ENCODE assay signal across 25 cellular contexts in genomic region chr2:77108915-77109314, GRCh38.
DNase-seq lines count a peak whose midpoint lies in the region; ATAC-seq, FAIRE-seq and TF ChIP-seq lines count a peak whose summit lies in the region.
"Had no signal": no experiment of that assay in that cellular context is flagged by ENCODE, and none has a peak within 500 bp of the region (broad histone marks: within the 10 kb centered on the region; RNA-seq: fewer than 3 reads in every experiment).

No MANE protein-coding gene starts in this region.

- H3K27me3 ChIP-seq in liver (ENCODE audit: control insufficient read depth in 4 of 4, insufficient read depth in 4 of 4, low read length in 3 of 4) = no peaks in the 10 kb centered on the region
- H3K27me3 ChIP-seq: BE2C, BLaER1 had no signal

- 35% methylated on average over 1 of the region's 1 CpG for WGBS in liver

- DNase-seq in DMS53 (lab: John Stamatoyannopoulos, UW) (peak; percentile 53), DMS53 treated with DMSO at 0.1 percent for 48 hours (lab: John Stamatoyannopoulos, UW; ENCODE audit: unreplicated experiment) (no peak), left lobe of liver (ENCODE audit: low spot score) (no peak), HTR-8/SVneo (ENCODE audit: insufficient read length, low spot score) (no peak), NCI-H1105 treated with DMSO at 0.1 percent for 48 hours (lab: John Stamatoyannopoulos, UW) (no peak)
- DNase-seq: ACHN; BE2C; C1 segment of cervical spinal cord; CD4-positive, alpha-beta memory T cell; CD4-positive, CD25-positive, alpha-beta regulatory T cell; CD8-positive, alpha-beta memory T cell; COR-L47; DMS 273 treated with DMSO at 0.1 percent for 48 hours; DMS153; DMS79; DND-41; EL; GDM1 had no signal

- H3K4me1 ChIP-seq in liver (ENCODE audit: control insufficient read depth in 4 of 4, insufficient read depth in 4 of 4, low read length in 3 of 4) = peaks cover 0 to 4% (median 0%) of the 10 kb centered on the region in 4 donors
- H3K4me1 ChIP-seq: BE2C, BLaER1 had no signal

- no peak for FAIRE-seq in HTR-8/SVneo (lab: Jason Lieb, UNC)
- FAIRE-seq: GM12878, GM12892, GM18507 had no signal

- H3K27ac ChIP-seq in liver (ENCODE audit: low read depth in 1 of 2, low read length in 2 of 2) = no peak overlapping the region
- H3K27ac ChIP-seq: 22Rv1, BLaER1 had no signal

- H3K4me3 ChIP-seq in liver (ENCODE audit: low read depth in 1 of 3, low read length in 3 of 3) = no peak overlapping the region
- H3K4me3 ChIP-seq: BLaER1, GM12878 had no signal

- ATAC-seq in left lobe of liver (peak; percentile 49), GM19328 (IDR thresholded peaks at IDR 0.05; ENCODE audit: unreplicated experiment) (no peak)
- ATAC-seq: GM12878 had no signal

- no peak for TF ChIP-seq CTCF in liver (IDR thresholded peaks at IDR 0.05; ENCODE audit: low read depth, low read length, missing input control)

- no peaks in the 10 kb centered on the region for H3K36me3 ChIP-seq in liver (ENCODE audit: control insufficient read depth in 4 of 4, insufficient read depth in 3 of 4, low read depth in 1 of 4, low read length in 3 of 4)
- H3K36me3 ChIP-seq: BE2C, BLaER1 had no signal

- TF ChIP-seq RAD21 in liver (IDR thresholded peaks at IDR 0.05) = no peak

- peak overlapping the region in 1 of 2 donors; percentile 22 for H3K9ac ChIP-seq in liver (ENCODE audit: low read depth in 1 of 2, low read length in 2 of 2)
- H3K9ac ChIP-seq: BLaER1 had no signal

- peaks cover 0 to 2% (median 0%) of the 10 kb centered on the region in 4 donors for H3K9me3 ChIP-seq in liver (ENCODE audit: control insufficient read depth in 4 of 4, low read length in 3 of 4)
- H3K9me3 ChIP-seq: BE2C, BLaER1 had no signal

TF ChIP-seq in liver, 16 proteins besides CTCF, POLR2A, EP300 and RAD21:
- TF ChIP-seq SP1 (IDR thresholded peaks at IDR 0.05) = peak; percentile 22
- TF ChIP-seq FOXA2 (IDR thresholded peaks at IDR 0.05) = no peak
TF ChIP-seq in liver: peak in this region for 1.
